8 cellular contexts compared by ENCODE assay signal in genomic region chr2:72147303-72147970, GRCh38. TPM values are rescaled to one million over a fixed set of nuclear protein-coding genes. Genes with fewer than 3 reads are reported as not detected.
DNase-seq lines count a peak whose midpoint lies in the region; ATAC-seq, FAIRE-seq and TF ChIP-seq lines count a peak whose summit lies in the region.

Gene CYP26B1 (minus strand): TSS chr2:72147862. CDS start chr2:72147834, 28 bp downstream.

- H3K4me1 ChIP-seq in heart right ventricle (peaks cover 29 to 76% (median 71%) of the 10 kb centered on the region in 9 donors), psoas muscle (peaks cover 55% of the 10 kb centered on the region)

- TF ChIP-seq POLR2A in GM12891 (IDR thresholded peaks at IDR 0.05; ENCODE audit: low read depth, low read length), result no peak

- TF ChIP-seq CTCF in heart right ventricle (IDR thresholded peaks at IDR 0.05), result no peak
- no peak for TF ChIP-seq CTCF in psoas muscle (IDR thresholded peaks at IDR 0.05)

- intact Hi-C loops in heart right ventricle (cut with DNase I) (loop anchor here in 6 of 10 donors (5.0 to 10.0 kb wide), 6 partner anchors 345 to 600 kb away; no protein-coding TSS in a partner anchor), psoas muscle (cut with DNase I) (no loop called here)

- 1% methylated on average over 64 to 69 of the region's 69 CpGs for WGBS in heart right ventricle, 2 donors
- WGBS in psoas muscle, 3 donors, result 0 to 2% (median 1%) methylated on average over 51 to 69 of the region's 69 CpGs

- H3K27me3 ChIP-seq in heart right ventricle (peaks cover 15 to 90% (median 56%) of the 10 kb centered on the region in 7 donors), psoas muscle (ENCODE audit: insufficient read depth in 3 of 3, low read length in 2 of 3) (peaks cover 0 to 57% (median 22%) of the 10 kb centered on the region in 3 donors)

- H3K9me3 ChIP-seq in heart right ventricle (no peaks in the 10 kb centered on the region), psoas muscle (no peaks in the 10 kb centered on the region)

- ATAC-seq in heart right ventricle (no peak), psoas muscle (peak in 3 of 4 donors; percentile 22 to 53 (median 42)), GM21390 (IDR thresholded peaks at IDR 0.05; ENCODE audit: unreplicated experiment) (no peak)

- FAIRE-seq in GM12891 (lab: Jason Lieb, UNC), result no peak

- H3K27ac ChIP-seq in heart right ventricle, result no peak within 1 kb of the TSS
- no peak within 1 kb of the TSS for H3K27ac ChIP-seq in psoas muscle

- DNase-seq in NCI-H1092 treated with DMSO at 0.1 percent for 48 hours (lab: John Stamatoyannopoulos, UW), result peak; percentile 27
- DNase-seq in NCI-H1092 (lab: John Stamatoyannopoulos, UW), result no peak
- DNase-seq in activated CD8-positive, alpha-beta memory T cell treated with anti-CD3 and anti-CD28 coated beads, Interleukin-2, amount 50 U/mL, for 48 hours, result peak; percentile 54
- no peak for DNase-seq in heart right ventricle
- peak; percentile 51 to 68 for DNase-seq in psoas muscle
- DNase-seq in SIG-M5 (lab: John Stamatoyannopoulos, UW), result no peak
- no peak for DNase-seq in GM12891 (ENCODE audit: insufficient read length, low spot score)

- H3K36me3 ChIP-seq in heart right ventricle (no peaks in the 10 kb centered on the region), psoas muscle (ENCODE audit: insufficient read depth in 1 of 2, low read depth in 1 of 2) (no peaks in the 10 kb centered on the region)

- peak within 1 kb of the TSS; percentile 40 to 75 (median 54) for H3K4me3 ChIP-seq in heart right ventricle
- H3K4me3 ChIP-seq in psoas muscle, result peak within 1 kb of the TSS; percentile 73

TF ChIP-seq in GM12891, 5 proteins besides CTCF, POLR2A, EP300 and RAD21:
- TF ChIP-seq SPI1 (IDR thresholded peaks at IDR 0.05; ENCODE audit: low read depth, low read length) (no peak), PAX5 (IDR thresholded peaks at IDR 0.05; ENCODE audit: insufficient read depth, low read length, severe bottlenecking) (no peak), POU2F2 (IDR thresholded peaks at IDR 0.05; ENCODE audit: low read depth, low read length) (no peak), TAF1 (IDR thresholded peaks at IDR 0.05; ENCODE audit: low read depth, low read length) (no peak), POLR2AphosphoS5 (IDR thresholded peaks at IDR 0.05; ENCODE audit: low read depth, low read length) (no peak)

RNA-seq across cellular contexts. Expression of gene CYP26B1, which starts in this region (rescaled TPM):
- total RNA-seq in heart right ventricle, result 1 to 10 TPM; 2.6 to 8.3 (median 4.7) TPM
- 1 to 10 TPM in 1 of 2 donors, under 1 TPM in 1; 0.88 to 6.2 TPM for polyA plus RNA-seq in heart right ventricle
- total RNA-seq in psoas muscle, result 1 to 10 TPM; 1.3 to 4.5 (median 2.7) TPM
- polyA plus RNA-seq in psoas muscle, result 1 to 10 TPM in 1 of 3 donors, under 1 TPM in 2; 0.39 to 1.2 (median 0.87) TPM
- polyA plus RNA-seq in GM12891 (2012; ENCODE audit: low read depth, missing spikeins), result not detected

Comparison
In these comparisons a context has a peak if more than half of its experiments do, and no peak if none do; other contexts are left out.
1. DNase-seq: peak in NCI-H1092 treated with DMSO at 0.1 percent for 48 hours (single experiment), activated CD8-positive, alpha-beta memory T cell treated with anti-CD3 and anti-CD28 coated beads, Interleukin-2, amount 50 U/mL, for 48 hours (single experiment) and psoas muscle (2 of 2); none in NCI-H1092 (single experiment), heart right ventricle (0 of 2), SIG-M5 (single experiment) and GM12891 (single experiment).
2. ATAC-seq: peak in psoas muscle (3 of 4); none in heart right ventricle (0 of 8) and GM21390 (single experiment).
3. intact Hi-C loops: an anchor here in heart right ventricle (5.0 to 10.0 kb wide); none called in psoas muscle.